In genomic region chr3:53880396-53881345, GRCh38 we compare ENCODE assay signal across 8 cellular contexts. TPM values are rescaled to one million over a fixed set of nuclear protein-coding genes. Genes with fewer than 3 reads are reported as not detected.
A peak's percentile ranks its signal among the peaks of the same experiment; 100 is the strongest.
DNase-seq lines count a peak whose midpoint lies in the region; ATAC-seq and TF ChIP-seq lines count a peak whose summit lies in the region.

No MANE protein-coding gene starts in this region.

- H3K4me1 ChIP-seq in rectal smooth muscle tissue (ENCODE audit: control insufficient read depth, insufficient read depth, low read length), result peaks cover 6% of the 10 kb centered on the region

- H3K36me3 ChIP-seq in GM06990 (ENCODE audit: control insufficient read depth, insufficient read depth, low read length), result peaks cover 7% of the 10 kb centered on the region
- H3K36me3 ChIP-seq in rectal smooth muscle tissue (ENCODE audit: control insufficient read depth, insufficient read depth, low read length), result peaks cover 22% of the 10 kb centered on the region

- DNase-seq in GM06990 (ENCODE audit: extremely low read depth, insufficient read length), result no peak
- DNase-seq in SK-N-DZ (ENCODE audit: low spot score), result peak; percentile 3
- DNase-seq in fibroblast of mammary gland (ENCODE audit: low read depth), result peak; percentile 17
- DNase-seq in NCI-H1930 (lab: John Stamatoyannopoulos, UW), result no peak
- DNase-seq in stimulated activated CD4-positive, alpha-beta T cell treated with anti-CD3 and anti-CD28 coated beads, Interleukin-12 subunit alpha, Interleukin-12 subunit beta, amount 100 ng/mL, for 4 hours, result no peak
- no peak for DNase-seq in stimulated activated CD4-positive, alpha-beta T cell treated with anti-CD3 and anti-CD28 coated beads, Interleukin-15, amount 100 ng/mL, for 24 hours

- H3K27ac ChIP-seq in rectal smooth muscle tissue (ENCODE audit: low read depth, low read length), result no peak overlapping the region

- no peak for TF ChIP-seq CTCF in GM06990 (IDR thresholded peaks at IDR 0.05; ENCODE audit: insufficient read depth, low read length, poor library complexity, severe bottlenecking)
- TF ChIP-seq CTCF in fibroblast of mammary gland (conservative IDR thresholded peaks at IDR 0.05; ENCODE audit: control insufficient read depth, insufficient read depth, low read depth, low read length), result no peak

- H3K9ac ChIP-seq in rectal smooth muscle tissue (ENCODE audit: low read length), result no peak overlapping the region

- ATAC-seq in GM18909 (IDR thresholded peaks at IDR 0.05; ENCODE audit: poor library complexity, unreplicated experiment), result no peak

- H3K27me3 ChIP-seq in GM06990 (replicated peaks; ENCODE audit: control insufficient read depth, insufficient read depth, low read length), result no peaks in the 10 kb centered on the region
- no peaks in the 10 kb centered on the region for H3K27me3 ChIP-seq in rectal smooth muscle tissue (ENCODE audit: control insufficient read depth, insufficient read depth, low read length)

- H3K4me3 ChIP-seq in GM06990 (replicated peaks; ENCODE audit: low read depth, low read length) (peak overlapping the region; percentile 81), fibroblast of mammary gland (ENCODE audit: control insufficient read depth, low read depth, low read length) (peak overlapping the region; percentile 88), rectal smooth muscle tissue (ENCODE audit: low read length) (peak overlapping the region; percentile 98)

RNA-seq across cellular contexts. Expression of gene ACTR8, which starts 1.3 kb away (rescaled TPM):
- polyA plus RNA-seq in SK-N-DZ (2014; cell fraction: cytosol; rRNA removed), result 12.6 and 19.9 TPM in 2 replicates
- 14.2 and 23.2 TPM in 2 replicates for polyA plus RNA-seq in SK-N-DZ (2014; cell fraction: nucleus; rRNA removed)

RNA-seq across cellular contexts. Expression of gene SELENOK, which starts 11.0 kb away (rescaled TPM):
- polyA plus RNA-seq in SK-N-DZ (2014; cell fraction: cytosol; rRNA removed), result 32.5 and 61.2 TPM in 2 replicates
- polyA plus RNA-seq in SK-N-DZ (2014; cell fraction: nucleus; rRNA removed), result 25.1 and 29.2 TPM in 2 replicates

RNA-seq across cellular contexts. Expression of gene IL17RB, which starts 34.3 kb away (rescaled TPM):
- polyA plus RNA-seq in SK-N-DZ (2014; cell fraction: cytosol; rRNA removed), result 9.3 and 9.5 TPM in 2 replicates
- 42.3 and 52.5 TPM in 2 replicates for polyA plus RNA-seq in SK-N-DZ (2014; cell fraction: nucleus; rRNA removed)

RNA-seq across cellular contexts. Expression of gene CHDH, which starts 34.5 kb away (rescaled TPM):
- polyA plus RNA-seq in SK-N-DZ (2014; cell fraction: cytosol; rRNA removed), result 2.1 and 3.4 TPM in 2 replicates
- 6.4 and 7.1 TPM in 2 replicates for polyA plus RNA-seq in SK-N-DZ (2014; cell fraction: nucleus; rRNA removed)

Comparison
In these comparisons a context has a peak if more than half of its experiments do, and no peak if none do; other contexts are left out.
1. DNase-seq: peak in SK-N-DZ (single experiment) and fibroblast of mammary gland (single experiment); none in GM06990 (single experiment), NCI-H1930 (0 of 2), stimulated activated CD4-positive, alpha-beta T cell treated with anti-CD3 and anti-CD28 coated beads, Interleukin-12 subunit alpha, Interleukin-12 subunit beta, amount 100 ng/mL, for 4 hours (single experiment) and stimulated activated CD4-positive, alpha-beta T cell treated with anti-CD3 and anti-CD28 coated beads, Interleukin-15, amount 100 ng/mL, for 24 hours (single experiment).
2. Peak in every context shown above with its lines, with median percentiles within 50 percentile points of each other: H3K4me3 ChIP-seq.